14 cellular contexts compared by ENCODE assay signal in the genomic region with DNA sequence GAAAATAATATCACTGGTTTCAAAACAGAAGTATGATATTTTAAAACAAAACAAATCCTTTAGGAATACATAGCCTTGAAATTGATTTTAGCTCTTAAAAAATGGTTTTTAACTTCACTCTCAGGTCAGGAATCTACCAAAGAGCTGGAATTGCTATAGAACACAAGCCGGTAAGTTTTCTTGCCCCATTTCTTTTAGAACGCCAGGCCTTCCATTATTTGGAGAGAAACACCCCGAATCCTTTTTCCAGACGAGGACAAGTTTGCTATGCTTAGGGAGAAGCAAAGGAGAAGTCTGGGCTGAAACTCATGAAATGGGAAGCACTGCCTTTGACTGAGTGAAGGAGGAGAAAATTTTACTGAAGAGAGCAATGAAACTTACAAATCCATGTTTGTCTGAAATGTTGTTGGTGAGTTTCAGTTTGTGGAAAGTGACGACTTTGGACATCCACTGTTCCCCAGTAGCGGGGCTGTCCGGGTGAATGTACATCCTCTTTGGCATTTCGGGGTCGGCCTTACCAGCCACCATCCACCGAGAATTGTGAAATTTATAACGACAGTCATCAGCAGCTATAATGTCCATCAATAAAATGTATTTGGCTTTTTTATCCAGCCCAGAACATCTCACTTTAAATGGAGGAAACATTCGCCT. TPM values are rescaled to one million over a fixed set of nuclear protein-coding genes. Genes with fewer than 3 reads are reported as not detected.
DNase-seq lines count a peak whose midpoint lies in the region; ATAC-seq and TF ChIP-seq lines count a peak whose summit lies in the region.
"Had no signal": no experiment of that assay in that cellular context is flagged by ENCODE, and none has a peak within 500 bp of the region (broad histone marks: within the 10 kb centered on the region; RNA-seq: fewer than 3 reads in every experiment).

No MANE protein-coding gene starts in this region.

- H3K9me3 ChIP-seq in AG04450 (ENCODE audit: control insufficient read depth, insufficient read depth, low read length) (no peaks in the 10 kb centered on the region; the same call in 1 of the 2 replicates), SJSA1 (replicated peaks) (no peaks in the 10 kb centered on the region), parathyroid adenoma (ENCODE audit: control insufficient read depth, low read length) (no peaks in the 10 kb centered on the region)

- peaks cover 3% of the 10 kb centered on the region for H3K9me3 Mint-ChIP-seq in activated naive CD4-positive, alpha-beta T cell treated with anti-CD3 and anti-CD28 coated beads, Interleukin-2, amount 10 ng/mL, durations not matched to agents 7 days and 5 days
- H3K9me3 Mint-ChIP-seq: effector memory CD8-positive, alpha-beta T cell had no signal

- H2AFZ ChIP-seq in parathyroid adenoma, result no peak overlapping the region

- peaks cover 18% of the 10 kb centered on the region for H3K36me3 Mint-ChIP-seq in activated naive CD4-positive, alpha-beta T cell treated with anti-CD3 and anti-CD28 coated beads, Interleukin-2, amount 10 ng/mL, durations not matched to agents 7 days and 5 days
- H3K36me3 Mint-ChIP-seq: CD4-positive, CD25-positive, alpha-beta regulatory T cell had no signal

- H3K4me2 ChIP-seq in parathyroid adenoma (ENCODE audit: low read length), result no peak overlapping the region

- H3K4me3 ChIP-seq in AG04450 (ENCODE audit: low read depth, low read length) (peak overlapping the region; percentile 96), SJSA1 (peak overlapping the region; percentile 71), fibroblast of the aortic adventitia (ENCODE audit: low read depth, low read length) (peak overlapping the region; percentile 86), parathyroid adenoma (ENCODE audit: low read depth, low read length) (peak overlapping the region; percentile 37)

- POLR2A ChIA-PET in AG04450 (lab: Yijun Ruan, JAX), result interaction anchor here (2.3 kb wide), 1 partner anchor 9 kb away, joined by 7 read pairs; no protein-coding TSS in a partner anchor

- peaks cover 79% of the 10 kb centered on the region for H3K27me3 Mint-ChIP-seq in activated naive CD4-positive, alpha-beta T cell treated with anti-CD3 and anti-CD28 coated beads, Interleukin-2, amount 10 ng/mL, durations not matched to agents 7 days and 5 days

- no peak overlapping the region for H3K9ac ChIP-seq in parathyroid adenoma

- no peaks in the 10 kb centered on the region for H3K27me3 ChIP-seq in AG04450 (ENCODE audit: control insufficient read depth, insufficient read depth, low read length)
- H3K27me3 ChIP-seq in SJSA1 (replicated peaks), result no peaks in the 10 kb centered on the region
- H3K27me3 ChIP-seq in parathyroid adenoma (ENCODE audit: control insufficient read depth, insufficient read depth, low read length), result peaks cover 14% of the 10 kb centered on the region

- H3K27ac ChIP-seq in AG04450 (ENCODE audit: low read depth, low read length) (peak overlapping the region; percentile 59), SJSA1 (peak overlapping the region; percentile 69), parathyroid adenoma (no peak overlapping the region)

- DNase-seq in AG04450 (ENCODE audit: low read depth, low spot score), result no peak
- peak in 1 of 2 experiments; percentile 60 for DNase-seq in SJSA1 (ENCODE audit: low read depth in 1 of 2, low spot score in 2 of 2)
- DNase-seq in fibroblast of the aortic adventitia (ENCODE audit: low read depth), result peak; percentile 32
- DNase-seq in NCI-H2171 (lab: John Stamatoyannopoulos, UW), result no peak
- DNase-seq in activated naive CD4-positive, alpha-beta T cell treated with anti-CD3 and anti-CD28 coated beads, Interleukin-2, amount 10 ng/mL, durations not matched to agents 7 days and 5 days, result no peak
- DNase-seq in SKM-1 treated with dmso at 0.1 percent for 144 hours (lab: John Stamatoyannopoulos, UW; ENCODE audit: unreplicated experiment), result no peak
- DNase-seq: activated CD4-positive, CD25-positive, alpha-beta regulatory T cell treated with anti-CD3 and anti-CD28 coated beads, Interleukin-2, amount 50 U/mL, for 72 hours; activated gamma-delta T cell treated with Interleukin-2 at 50 U/mL for 16 hours; CD4-positive, CD25-positive, alpha-beta regulatory T cell; effector memory CD8-positive, alpha-beta T cell; NCI-H2081 treated with DMSO at 0.1 percent for 48 hours; retina had no signal

- H3K79me2 ChIP-seq in parathyroid adenoma, result no peaks in the 10 kb centered on the region

- CTCF ChIA-PET in AG04450 (lab: Charles Lee), result interaction anchor here (0.6 kb wide), 1 partner anchor 487 kb away, joined by 3 read pairs; no protein-coding TSS in a partner anchor
- CTCF ChIA-PET in activated naive CD4-positive, alpha-beta T cell treated with anti-CD3 and anti-CD28 coated beads, Interleukin-2, amount 10 ng/mL, durations not matched to agents 7 days and 5 days (lab: Charles Lee), result no interaction called here

- peaks cover 19% of the 10 kb centered on the region for H3K4me1 Mint-ChIP-seq in activated naive CD4-positive, alpha-beta T cell treated with anti-CD3 and anti-CD28 coated beads, Interleukin-2, amount 10 ng/mL, durations not matched to agents 7 days and 5 days

- TF ChIP-seq CTCF in AG04450 (IDR thresholded peaks at IDR 0.05; ENCODE audit: low read depth, low read length) (no peak), fibroblast of the aortic adventitia (IDR thresholded peaks at IDR 0.05; ENCODE audit: insufficient read depth, low read length) (no peak), parathyroid adenoma (IDR thresholded peaks at IDR 0.05) (no peak)

- H3K4me3 Mint-ChIP-seq in activated naive CD4-positive, alpha-beta T cell treated with anti-CD3 and anti-CD28 coated beads, Interleukin-2, amount 10 ng/mL, durations not matched to agents 7 days and 5 days, result no peak overlapping the region
- H3K4me3 Mint-ChIP-seq: effector memory CD8-positive, alpha-beta T cell had no signal

- no peak for ATAC-seq in HG03175 (IDR thresholded peaks at IDR 0.05; ENCODE audit: unreplicated experiment)
- ATAC-seq: effector memory CD8-positive, alpha-beta T cell had no signal

- H3K4me1 ChIP-seq in SJSA1 (replicated peaks), result peaks cover 46% of the 10 kb centered on the region
- H3K4me1 ChIP-seq in parathyroid adenoma, result no peaks in the 10 kb centered on the region

- H3K36me3 ChIP-seq in SJSA1 (peaks cover 73% of the 10 kb centered on the region), parathyroid adenoma (ENCODE audit: control insufficient read depth, insufficient read depth, low read length) (no peaks in the 10 kb centered on the region)

- no peak overlapping the region for H3K27ac Mint-ChIP-seq in activated naive CD4-positive, alpha-beta T cell treated with anti-CD3 and anti-CD28 coated beads, Interleukin-2, amount 10 ng/mL, durations not matched to agents 7 days and 5 days
- H3K27ac Mint-ChIP-seq: CD4-positive, CD25-positive, alpha-beta regulatory T cell; effector memory CD8-positive, alpha-beta T cell had no signal

RNA-seq across cellular contexts. Expression of a gene that starts 3.4 kb away (rescaled TPM):
- 42.2 and 54.8 TPM in 2 replicates for polyA plus RNA-seq in AG04450 (2011; rRNA removed)
- 73.0 and 74.6 TPM in 2 replicates for polyA minus RNA-seq in AG04450 (2011; rRNA and poly(A)+ RNA removed)
- total RNA-seq in SJSA1 (2014; rRNA removed; shearing (Covaris generic)), result 28.8 and 37.4 TPM in 2 replicates
- 5.7 and 12.8 TPM in 2 replicates for total RNA-seq in fibroblast of the aortic adventitia (ENCODE audit: low replicate concordance)
- total RNA-seq: CD4-positive, CD25-positive, alpha-beta regulatory T cell had no signal
- polyA plus RNA-seq: CD4-positive, CD25-positive, alpha-beta regulatory T cell had no signal

Comparison
In these comparisons a context has a peak if more than half of its experiments do, and no peak if none do; other contexts are left out.
1. H3K4me3 ChIP-seq: peak in every context shown above with its lines; median percentile 96 in AG04450; 86 in fibroblast of the aortic adventitia; 71 in SJSA1; 37 in parathyroid adenoma.